10 cellular contexts compared by ENCODE assay signal in genomic region chr1:100360790-100361232, GRCh38. TPM values are rescaled to one million over a fixed set of nuclear protein-coding genes. Genes with fewer than 3 reads are reported as not detected.
DNase-seq lines count a peak whose midpoint lies in the region; ATAC-seq and TF ChIP-seq lines count a peak whose summit lies in the region.
"Had no signal": no experiment of that assay in that cellular context is flagged by ENCODE, and none has a peak within 500 bp of the region (broad histone marks: within the 10 kb centered on the region; RNA-seq: fewer than 3 reads in every experiment).

No MANE protein-coding gene starts in this region.

- H3K4me1 ChIP-seq in osteoblast (ENCODE audit: insufficient read depth, low read length), result peaks cover 5% of the 10 kb centered on the region

- DNase-seq in EH (ENCODE audit: low read depth) (peak; percentile 70), NCI-H226 (peak; percentile 76), fibroblast of mammary gland (ENCODE audit: low read depth) (peak; percentile 47), osteoblast (ENCODE audit: insufficient read length, low spot score, missing footprints) (no peak), UCSD-AML1 (lab: John Stamatoyannopoulos, UW; ENCODE audit: unreplicated experiment) (no peak)
- no peak for DNase-seq in activated CD4-positive, alpha-beta T cell treated with anti-CD3 and anti-CD28 coated beads, Interleukin-2, amount 10 ng/mL, durations not matched to agents 7 days and 5 days
- DNase-seq: foreskin melanocyte, NCI-H2029 treated with DMSO at 0.1 percent for 48 hours had no signal

- no peak overlapping the region for H3K27ac ChIP-seq in osteoblast (ENCODE audit: low read depth, low read length)

- no peaks in the 10 kb centered on the region for H3K27me3 Mint-ChIP-seq in activated CD4-positive, alpha-beta T cell treated with anti-CD3 and anti-CD28 coated beads, Interleukin-2, amount 10 ng/mL, durations not matched to agents 7 days and 5 days

- no peak overlapping the region for H3K4me2 ChIP-seq in osteoblast (ENCODE audit: insufficient read depth, low read length)

- H4K20me1 ChIP-seq in osteoblast (ENCODE audit: insufficient read depth, low read length), result no peaks in the 10 kb centered on the region

- H3K36me3 ChIP-seq in osteoblast (ENCODE audit: insufficient read depth, low read length), result no peaks in the 10 kb centered on the region

- peak overlapping the region; percentile 4 for H2AFZ ChIP-seq in osteoblast (ENCODE audit: low read length)

- POLR2A ChIA-PET in activated CD4-positive, alpha-beta T cell treated with anti-CD3 and anti-CD28 coated beads, Interleukin-2, amount 10 ng/mL, durations not matched to agents 7 days and 5 days (lab: Charles Lee), result no interaction called here

- TF ChIP-seq CTCF in fibroblast of mammary gland (conservative IDR thresholded peaks at IDR 0.05; ENCODE audit: control insufficient read depth, insufficient read depth, low read depth, low read length) (no peak), osteoblast (IDR thresholded peaks at IDR 0.05; ENCODE audit: extremely low read depth, low read depth, low read length) (no peak)

- H3K9me3 ChIP-seq in osteoblast (ENCODE audit: low read depth, low read length), result no peaks in the 10 kb centered on the region

- peaks cover 71% of the 10 kb centered on the region for H3K4me1 Mint-ChIP-seq in activated CD4-positive, alpha-beta T cell treated with anti-CD3 and anti-CD28 coated beads, Interleukin-2, amount 10 ng/mL, durations not matched to agents 7 days and 5 days

- H3K27ac Mint-ChIP-seq in activated CD4-positive, alpha-beta T cell treated with anti-CD3 and anti-CD28 coated beads, Interleukin-2, amount 10 ng/mL, durations not matched to agents 7 days and 5 days, result no peak overlapping the region

- ATAC-seq in GM19397 (IDR thresholded peaks at IDR 0.05; ENCODE audit: unreplicated experiment) (no peak), HG03432 (IDR thresholded peaks at IDR 0.05; ENCODE audit: unreplicated experiment) (no peak)

- peaks cover 75% of the 10 kb centered on the region for H3K36me3 Mint-ChIP-seq in activated CD4-positive, alpha-beta T cell treated with anti-CD3 and anti-CD28 coated beads, Interleukin-2, amount 10 ng/mL, durations not matched to agents 7 days and 5 days (ENCODE audit: low read depth)

- CTCF ChIA-PET in activated CD4-positive, alpha-beta T cell treated with anti-CD3 and anti-CD28 coated beads, Interleukin-2, amount 10 ng/mL, durations not matched to agents 7 days and 5 days (lab: Charles Lee), result interaction anchor here (0.6 to 1.0 kb wide), 2 partner anchors 10 to 547 kb away, joined by 5 read pairs; no protein-coding TSS in a partner anchor

- H3K9me3 Mint-ChIP-seq in activated CD4-positive, alpha-beta T cell treated with anti-CD3 and anti-CD28 coated beads, Interleukin-2, amount 10 ng/mL, durations not matched to agents 7 days and 5 days, result no peaks in the 10 kb centered on the region

- no peak overlapping the region for H3K4me3 ChIP-seq in fibroblast of mammary gland (ENCODE audit: control insufficient read depth, low read depth, low read length)
- no peak overlapping the region for H3K4me3 ChIP-seq in osteoblast (ENCODE audit: insufficient read depth, low read length)

- no peaks in the 10 kb centered on the region for H3K79me2 ChIP-seq in osteoblast (ENCODE audit: insufficient read depth, low read length)

- H3K27me3 ChIP-seq in osteoblast (ENCODE audit: insufficient read depth, low read length), result no peaks in the 10 kb centered on the region

- no peak overlapping the region for H3K4me3 Mint-ChIP-seq in activated CD4-positive, alpha-beta T cell treated with anti-CD3 and anti-CD28 coated beads, Interleukin-2, amount 10 ng/mL, durations not matched to agents 7 days and 5 days

RNA-seq across cellular contexts. Expression of gene CDC14A, which starts 8.5 kb away (rescaled TPM):
- 6.5 and 6.9 TPM in 2 replicates for total RNA-seq in osteoblast
- 10 to 100 TPM; 39.9 to 43.3 TPM for total RNA-seq in activated CD4-positive, alpha-beta T cell treated with anti-CD3 and anti-CD28 coated beads, Interleukin-2, amount 10 ng/mL, durations not matched to agents 7 days and 5 days

Comparison
In these comparisons a context has a peak if more than half of its experiments do, and no peak if none do; other contexts are left out.
1. DNase-seq: peak in EH (single experiment), NCI-H226 (single experiment) and fibroblast of mammary gland (single experiment); none in osteoblast (single experiment), UCSD-AML1 (single experiment) and activated CD4-positive, alpha-beta T cell treated with anti-CD3 and anti-CD28 coated beads, Interleukin-2, amount 10 ng/mL, durations not matched to agents 7 days and 5 days (single experiment).